In the genomic region with DNA sequence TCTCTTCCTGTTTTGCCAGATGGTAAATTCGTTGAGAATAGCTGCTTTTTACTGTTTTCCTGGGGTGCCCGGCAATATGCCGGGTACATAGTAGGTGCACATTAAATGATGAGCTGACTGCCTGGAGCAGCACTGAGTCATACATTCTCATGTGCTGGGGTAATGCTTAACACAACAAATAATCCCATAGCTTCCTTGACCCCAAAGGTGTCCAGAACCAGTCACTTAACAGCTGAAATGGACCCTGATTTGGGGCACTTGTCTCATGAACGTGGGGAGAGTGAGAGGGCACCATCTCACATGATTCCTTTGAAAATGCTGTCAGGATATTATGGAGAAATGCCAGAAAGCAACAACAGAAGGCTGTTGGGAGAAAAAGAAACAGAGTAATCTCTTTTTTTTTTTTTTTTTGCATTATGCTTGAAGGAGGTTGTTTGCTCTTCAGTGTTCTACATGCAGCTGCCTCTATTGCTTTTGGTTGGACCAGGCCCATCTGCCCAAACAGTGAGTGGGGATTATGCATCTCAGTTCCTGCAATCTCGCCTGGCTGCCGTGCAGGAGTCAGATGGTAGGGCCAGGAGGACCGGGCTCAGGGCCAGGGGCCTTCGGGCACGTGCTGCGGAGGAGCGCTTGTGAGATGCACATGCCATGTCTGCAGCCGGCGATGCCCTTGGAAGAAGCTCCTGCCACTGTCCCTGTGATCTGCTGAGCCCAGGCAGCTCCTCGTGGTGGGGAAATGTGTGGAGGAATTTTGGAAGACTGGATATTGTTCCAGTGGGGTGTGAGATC, we compare ENCODE assay signal across 13 cellular contexts.
DNase-seq lines count a peak whose midpoint lies in the region; ATAC-seq and TF ChIP-seq lines count a peak whose summit lies in the region.
"Had no signal": no experiment of that assay in that cellular context is flagged by ENCODE, and none has a peak within 500 bp of the region (broad histone marks: within the 10 kb centered on the region; RNA-seq: fewer than 3 reads in every experiment).

No MANE protein-coding gene starts in this region.

- no peak for TF ChIP-seq EP300 in upper lobe of left lung (IDR thresholded peaks at IDR 0.05)

- TF ChIP-seq CTCF in upper lobe of left lung (IDR thresholded peaks at IDR 0.05): no peak

- DNase-seq in NCI-H1105 treated with DMSO at 0.1 percent for 48 hours (lab: John Stamatoyannopoulos, UW) (peak; percentile 1), NCI-H1105 (lab: John Stamatoyannopoulos, UW) (no peak), NCI-H524 treated with DMSO at 0.1 percent for 48 hours (lab: John Stamatoyannopoulos, UW) (peak; percentile 91), fibroblast of gingiva (ENCODE audit: low read depth) (peak; percentile 34), smooth muscle cell of the brain vasculature (ENCODE audit: low read depth, low spot score) (peak; percentile 17), upper lobe of left lung (no peak), NCI-H2081 treated with DMSO at 0.1 percent for 48 hours (lab: John Stamatoyannopoulos, UW) (no peak)
- DNase-seq: 8988T; activated CD4-positive, alpha-beta T cell treated with anti-CD3 and anti-CD28 coated beads for 1 hour; activated gamma-delta T cell treated with Interleukin-2 at 50 U/mL for 16 hours; effector CD4-positive, alpha-beta T cell; NCI-H2227 treated with DMSO at 0.1 percent for 48 hours had no signal

- peaks cover 0 to 5% (median 0%) of the 10 kb centered on the region in 4 donors for H3K4me1 ChIP-seq in upper lobe of left lung

- H3K4me3 ChIP-seq in upper lobe of left lung: no peak overlapping the region

- 81 to 85% methylated on average over 14 of the region's 14 CpGs for WGBS in upper lobe of left lung, 2 donors

- ATAC-seq in upper lobe of left lung (ENCODE audit: low FRiP score in 2 of 2) (no peak), GM18502 (IDR thresholded peaks at IDR 0.05; ENCODE audit: poor library complexity, unreplicated experiment) (no peak)

- H3K9me3 ChIP-seq in upper lobe of left lung: no peaks in the 10 kb centered on the region

- H3K36me3 ChIP-seq in upper lobe of left lung: no peaks in the 10 kb centered on the region

- no peak overlapping the region for H3K27ac ChIP-seq in upper lobe of left lung

- TF ChIP-seq POLR2A in upper lobe of left lung (IDR thresholded peaks at IDR 0.05): no peak

- no peaks in the 10 kb centered on the region for H3K27me3 ChIP-seq in upper lobe of left lung

Comparison
In these comparisons a context has a peak if more than half of its experiments do, and no peak if none do; other contexts are left out.
1. DNase-seq: peak in NCI-H1105 treated with DMSO at 0.1 percent for 48 hours (single experiment), NCI-H524 treated with DMSO at 0.1 percent for 48 hours (single experiment), fibroblast of gingiva (single experiment) and smooth muscle cell of the brain vasculature (single experiment); none in NCI-H1105 (single experiment), upper lobe of left lung (0 of 2) and NCI-H2081 treated with DMSO at 0.1 percent for 48 hours (single experiment).